Comparison of ENCODE assay signal across 1 cellular context in the genomic region with DNA sequence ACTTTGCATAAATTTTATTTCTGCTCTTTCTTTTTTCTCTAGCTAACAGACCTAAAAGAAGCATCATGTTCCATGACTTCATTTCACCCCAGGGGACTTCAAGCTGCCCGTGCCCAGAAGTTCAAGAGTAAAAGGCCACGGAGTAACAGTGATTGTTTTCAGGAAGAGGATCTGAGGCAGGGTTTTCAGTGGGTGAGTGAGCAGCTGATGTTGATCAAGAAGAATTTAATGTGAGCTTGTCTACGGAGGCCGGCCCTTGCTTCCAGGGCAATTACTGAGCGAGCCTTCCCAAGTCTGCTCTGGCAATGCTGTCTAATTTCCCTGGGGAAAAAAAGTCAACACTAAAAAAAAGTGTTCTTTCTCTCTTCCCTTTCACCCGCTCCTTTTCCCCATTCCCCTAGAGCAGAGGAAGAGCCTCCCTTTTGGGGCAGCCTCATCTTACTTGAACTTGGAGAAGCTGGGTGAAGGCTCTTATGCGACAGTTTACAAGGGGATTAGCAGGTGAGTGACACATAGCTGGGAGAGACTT.
TF ChIP-seq lines count a peak whose summit lies in the region.

No MANE protein-coding gene starts in this region.

TF ChIP-seq in IMR-90, 13 proteins besides CTCF, POLR2A, EP300 and RAD21:
- TF ChIP-seq SMC3 (IDR thresholded peaks at IDR 0.05; ENCODE audit: low read depth, low read length) (no peak), BHLHE40 (IDR thresholded peaks at IDR 0.05; ENCODE audit: low read depth, low read length) (0 out of 2 replicates have a peak, but pooled peaks have one; percentile 21)
